16 cellular contexts compared by ENCODE assay signal in genomic region chr10:43053825-43054224, GRCh38. TPM values are rescaled to one million over a fixed set of nuclear protein-coding genes. Genes with fewer than 3 reads are reported as not detected.
A peak's percentile ranks its signal among the peaks of the same experiment; 100 is the strongest.
DNase-seq lines count a peak whose midpoint lies in the region; ATAC-seq and TF ChIP-seq lines count a peak whose summit lies in the region.
"Had no signal": no experiment of that assay in that cellular context is flagged by ENCODE, and none has a peak within 500 bp of the region (broad histone marks: within the 10 kb centered on the region; RNA-seq: fewer than 3 reads in every experiment).

No MANE protein-coding gene starts in this region.

- peak; percentile 13 for DNase-seq in natural killer cell treated with Interleukin-12 subunit alpha and Interleukin-12 subunit beta and Interleukin-15 and Interleukin-18, amount 100 ng/mL, for 72 hours (ENCODE audit: low spot score)
- DNase-seq in natural killer cell (no peak), glutamatergic neuron (peak; percentile 30), omental fat pad (ENCODE audit: low spot score) (peak; percentile 3), A673 (ENCODE audit: low spot score) (no peak)
- DNase-seq: CD8-positive, alpha-beta T cell; COR-L47; DMS153; DND-41; GDM1; GOT3 had no signal

- H3K27me3 Mint-ChIP-seq in natural killer cell treated with Interleukin-12 subunit alpha and Interleukin-12 subunit beta and Interleukin-15 and Interleukin-18, amount 100 ng/mL, for 72 hours: peaks cover 29 to 33% of the 10 kb centered on the region in 2 donors
- H3K27me3 Mint-ChIP-seq in natural killer cell (ENCODE audit: low read depth in 2 of 2) (peaks cover 16 to 29% of the 10 kb centered on the region in 2 donors), glutamatergic neuron (ENCODE audit: unreplicated experiment) (peaks cover 9% of the 10 kb centered on the region)

- H3K27ac ChIP-seq in A673 (ENCODE audit: low read depth, low read length, poor library complexity, severe bottlenecking): no peak overlapping the region
- H3K27ac ChIP-seq: A549, HL-60 had no signal

- no peaks in the 10 kb centered on the region for H3K9me3 ChIP-seq in A673 (ENCODE audit: low read depth, low read length, poor library complexity, severe bottlenecking)
- H3K9me3 ChIP-seq: A549 had no signal

- no TSS peak for BruUV-seq in A673 (replicated peaks; lab: Mats Ljungman, UMichigan)

- POLR2A ChIA-PET in A673 (lab: Charles Lee; ENCODE audit: low non-redundant PET): no interaction called here

- CTCF ChIA-PET in A673 (lab: Charles Lee): no interaction called here

- no peaks in the 10 kb centered on the region for H3K9me3 Mint-ChIP-seq in natural killer cell treated with Interleukin-12 subunit alpha and Interleukin-12 subunit beta and Interleukin-15 and Interleukin-18, amount 100 ng/mL, for 72 hours
- H3K9me3 Mint-ChIP-seq in natural killer cell: no peaks in the 10 kb centered on the region
- H3K9me3 Mint-ChIP-seq in glutamatergic neuron (ENCODE audit: unreplicated experiment): peaks cover 7% of the 10 kb centered on the region
- H3K9me3 Mint-ChIP-seq: CD8-positive, alpha-beta T cell had no signal

- no peak for ATAC-seq in natural killer cell treated with Interleukin-12 subunit alpha and Interleukin-12 subunit beta and Interleukin-15 and Interleukin-18, amount 100 ng/mL, for 72 hours
- ATAC-seq in natural killer cell: no peak
- ATAC-seq in omental fat pad (ENCODE audit: low FRiP score): no peak
- no peak for ATAC-seq in HG03139 (IDR thresholded peaks at IDR 0.05; ENCODE audit: unreplicated experiment)
- ATAC-seq: A549; CD8-positive, alpha-beta T cell; HCT116 had no signal

- H3K4me1 ChIP-seq in A673 (ENCODE audit: insufficient read depth, low read length, poor library complexity, severe bottlenecking): no peaks in the 10 kb centered on the region
- H3K4me1 ChIP-seq: A549 had no signal

- H3K4me3 ChIP-seq in A673 (ENCODE audit: low read depth, low read length, poor library complexity, severe bottlenecking): no peak overlapping the region
- H3K4me3 ChIP-seq: A549 had no signal

- no peaks in the 10 kb centered on the region for H3K4me1 Mint-ChIP-seq in natural killer cell treated with Interleukin-12 subunit alpha and Interleukin-12 subunit beta and Interleukin-15 and Interleukin-18, amount 100 ng/mL, for 72 hours (ENCODE audit: low read depth in 2 of 2)
- no peaks in the 10 kb centered on the region for H3K4me1 Mint-ChIP-seq in natural killer cell
- H3K4me1 Mint-ChIP-seq in glutamatergic neuron (ENCODE audit: low read depth, unreplicated experiment): peaks cover 9% of the 10 kb centered on the region
- H3K4me1 Mint-ChIP-seq: CD14-positive monocyte had no signal

- H3K36me3 Mint-ChIP-seq in natural killer cell treated with Interleukin-12 subunit alpha and Interleukin-12 subunit beta and Interleukin-15 and Interleukin-18, amount 100 ng/mL, for 72 hours: no peaks in the 10 kb centered on the region
- H3K36me3 Mint-ChIP-seq in natural killer cell (no peaks in the 10 kb centered on the region), glutamatergic neuron (ENCODE audit: unreplicated experiment) (no peaks in the 10 kb centered on the region)
- H3K36me3 Mint-ChIP-seq: CD14-positive monocyte; CD8-positive, alpha-beta T cell had no signal

- H3K27ac Mint-ChIP-seq in natural killer cell treated with Interleukin-12 subunit alpha and Interleukin-12 subunit beta and Interleukin-15 and Interleukin-18, amount 100 ng/mL, for 72 hours: no peak overlapping the region
- H3K27ac Mint-ChIP-seq in natural killer cell (no peak overlapping the region), glutamatergic neuron (ENCODE audit: unreplicated experiment) (peak overlapping the region; percentile 74)
- H3K27ac Mint-ChIP-seq: CD14-positive monocyte; CD8-positive, alpha-beta T cell had no signal

- no peaks in the 10 kb centered on the region for H3K27me3 ChIP-seq in A673 (replicated peaks; ENCODE audit: insufficient read depth, low read depth, low read length, poor library complexity)

- intact Hi-C loops in natural killer cell (cut with micrococcal nuclease): no loop called here
- intact Hi-C loops in A673 (cut with micrococcal nuclease; ENCODE audit: unreplicated experiment): no loop called here

- no peak overlapping the region for H3K4me3 Mint-ChIP-seq in natural killer cell treated with Interleukin-12 subunit alpha and Interleukin-12 subunit beta and Interleukin-15 and Interleukin-18, amount 100 ng/mL, for 72 hours
- no peak overlapping the region for H3K4me3 Mint-ChIP-seq in natural killer cell
- H3K4me3 Mint-ChIP-seq in glutamatergic neuron (ENCODE audit: unreplicated experiment): no peak overlapping the region
- H3K4me3 Mint-ChIP-seq: CD14-positive monocyte; CD8-positive, alpha-beta T cell had no signal

- TF ChIP-seq CTCF in natural killer cell (IDR thresholded peaks at IDR 0.05): no peak
- TF ChIP-seq CTCF in glutamatergic neuron (IDR thresholded peaks at IDR 0.05; ENCODE audit: partially characterized antibody, unreplicated experiment): no peak
- no peak for TF ChIP-seq CTCF in omental fat pad (IDR thresholded peaks at IDR 0.05)
- no peak for TF ChIP-seq CTCF in A673 (conservative IDR thresholded peaks at IDR 0.05; ENCODE audit: low read depth, low read length)

- H3K36me3 ChIP-seq in A673 (ENCODE audit: insufficient read depth, low read length, poor library complexity, severe bottlenecking): no peaks in the 10 kb centered on the region

RNA-seq across cellular contexts. Expression of gene RET, which starts 23.0 kb away (rescaled TPM):
- total RNA-seq in natural killer cell treated with Interleukin-12 subunit alpha and Interleukin-12 subunit beta and Interleukin-15 and Interleukin-18, amount 100 ng/mL, for 72 hours: not detected
- total RNA-seq in natural killer cell: under 1 TPM in 1 of 3 donors, not detected in 2; 0.16 TPM
- 34.7 TPM for total RNA-seq in glutamatergic neuron (ENCODE audit: unreplicated experiment)
- total RNA-seq in omental fat pad: 1 to 10 TPM in 2 of 4 donors, under 1 TPM in 2; 0.79 to 1.3 (median 0.96) TPM
- total RNA-seq in A673 (2021): 68.0 and 70.1 TPM in 2 replicates
- total RNA-seq: CD8-positive, alpha-beta T cell had no signal

Comparison
In these comparisons a context has a peak if more than half of its experiments do, and no peak if none do; other contexts are left out.
1. DNase-seq: peak in natural killer cell treated with Interleukin-12 subunit alpha and Interleukin-12 subunit beta and Interleukin-15 and Interleukin-18, amount 100 ng/mL, for 72 hours (single experiment), glutamatergic neuron (single experiment) and omental fat pad (single experiment); none in natural killer cell (single experiment) and A673 (single experiment).
2. RNA of gene RET, which starts 23.0 kb away (total RNA-seq): 68.0 to 70.1 TPM in A673 and 34.7 TPM in glutamatergic neuron (single experiment); 0.79 to 1.3 TPM in omental fat pad, 0.16 TPM in natural killer cell and not detected in natural killer cell treated with Interleukin-12 subunit alpha and Interleukin-12 subunit beta and Interleukin-15 and Interleukin-18, amount 100 ng/mL, for 72 hours; every median in the first group is over 10 times any median in the second.